ENCODE assay signal across 8 cellular contexts in the genomic region with DNA sequence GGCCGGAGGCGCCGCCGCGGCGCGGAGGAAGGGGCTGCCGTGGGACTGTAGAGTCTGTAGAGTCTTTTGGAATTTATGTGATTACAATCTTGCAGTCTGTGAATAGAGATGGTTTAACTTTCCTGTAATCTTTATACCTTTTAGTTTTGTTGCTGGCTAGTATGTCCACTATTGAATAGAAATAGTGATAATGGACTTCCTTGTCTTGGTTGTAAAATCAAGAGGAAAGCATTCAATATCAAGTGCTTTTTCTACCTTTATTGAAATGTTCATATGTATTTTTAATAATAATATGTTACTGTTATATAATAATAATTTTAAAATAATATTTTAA. TPM values are rescaled to one million over a fixed set of nuclear protein-coding genes. Genes with fewer than 3 reads are reported as not detected.
A peak's percentile ranks its signal among the peaks of the same experiment; 100 is the strongest.
DNase-seq lines count a peak whose midpoint lies in the region; ATAC-seq and TF ChIP-seq lines count a peak whose summit lies in the region.
"Not testable (repeated sequence)": the region's sequence is repeated elsewhere in the genome, so short reads cannot be mapped to it uniquely, and the experiment has no call there.

No MANE protein-coding gene starts in this region.

- CTCF ChIA-PET in CD8-positive, alpha-beta memory T cell (lab: Charles Lee): interaction anchor here (1.3 kb wide), 1 partner anchor 45 kb away, joined by 5 read pairs; no protein-coding TSS in a partner anchor
- CTCF ChIA-PET in activated B cell treated with CpG ODN at 0.5 μM for 24 hours (lab: Charles Lee): not testable (repeated sequence)

- peak overlapping the region; percentile 93 for H3K9ac ChIP-seq in fibroblast of lung (ENCODE audit: insufficient read depth, low read length)
- not testable (repeated sequence) for H3K9ac ChIP-seq in parathyroid adenoma

- H3K27me3 Mint-ChIP-seq in CD8-positive, alpha-beta memory T cell; activated B cell treated with CpG ODN at 0.5 μM for 24 hours: not testable (repeated sequence)

- ATAC-seq in activated B cell treated with CpG ODN at 0.5 μM for 24 hours (ENCODE audit: low read depth): not testable (repeated sequence)

- not testable (repeated sequence) for TF ChIP-seq CTCF in activated B cell treated with CpG ODN at 0.5 μM for 24 hours (IDR thresholded peaks at IDR 0.05); brain microvascular endothelial cell (IDR thresholded peaks at IDR 0.05; ENCODE audit: low read depth, low read length, missing control alignments); fibroblast of lung (conservative IDR thresholded peaks at IDR 0.05 in 1 of 2, IDR thresholded peaks at IDR 0.05 in 1 of 2; ENCODE audit: low read depth in 1 of 2, low read length in 2 of 2); lower leg skin (IDR thresholded peaks at IDR 0.05); parathyroid adenoma (IDR thresholded peaks at IDR 0.05); tibial nerve (IDR thresholded peaks at IDR 0.05)

- TF ChIP-seq POLR2A in lower leg skin (IDR thresholded peaks at IDR 0.05); tibial nerve (IDR thresholded peaks at IDR 0.05): not testable (repeated sequence)

- H3K36me3 Mint-ChIP-seq in CD8-positive, alpha-beta memory T cell; activated B cell treated with CpG ODN at 0.5 μM for 24 hours (ENCODE audit: low read depth): not testable (repeated sequence)

- peak overlapping the region; percentile 75 for H3K4me3 ChIP-seq in CD8-positive, alpha-beta memory T cell (ENCODE audit: low read length)
- H3K4me3 ChIP-seq in brain microvascular endothelial cell (ENCODE audit: low read depth, low read length): peak overlapping the region; percentile 72
- H3K4me3 ChIP-seq in fibroblast of lung (replicated peaks in 1 of 4; ENCODE audit: control extremely low read depth in 1 of 4, insufficient read depth in 1 of 4, low read depth in 3 of 4, low read length in 4 of 4): peak overlapping the region; percentile 58 to 73 (median 66)
- H3K4me3 ChIP-seq in lower leg skin (ENCODE audit: low read depth, poor library complexity, severe bottlenecking): peak overlapping the region; percentile 44
- peak overlapping the region; percentile 80 for H3K4me3 ChIP-seq in parathyroid adenoma (ENCODE audit: low read depth, low read length)
- peak overlapping the region; percentile 47 to 80 (median 62) for H3K4me3 ChIP-seq in tibial nerve

- TF ChIP-seq EP300 in tibial nerve (IDR thresholded peaks at IDR 0.05): not testable (repeated sequence)

- peak overlapping the region in 6 of 8 donors; percentile 7 to 98 (median 92) for H3K27ac Mint-ChIP-seq in CD8-positive, alpha-beta memory T cell
- not testable (repeated sequence) for H3K27ac Mint-ChIP-seq in activated B cell treated with CpG ODN at 0.5 μM for 24 hours

- peak overlapping the region; percentile 76 for H3K4me2 ChIP-seq in fibroblast of lung (ENCODE audit: extremely low read depth, insufficient read depth, low read length)
- H3K4me2 ChIP-seq in parathyroid adenoma (ENCODE audit: low read length): peak overlapping the region; percentile 91

- not testable (repeated sequence) for H3K9me3 ChIP-seq in CD8-positive, alpha-beta memory T cell (ENCODE audit: low read length); KOPT-K1 (ENCODE audit: insufficient read depth, low read length, poor library complexity, severe bottlenecking); fibroblast of lung (ENCODE audit: control insufficient read depth, insufficient read depth, low read depth, low read length); parathyroid adenoma (ENCODE audit: control insufficient read depth, low read length); tibial nerve

- intact Hi-C loops in activated B cell treated with CpG ODN at 0.5 μM for 24 hours (cut with micrococcal nuclease); lower leg skin (cut with DNase I; ENCODE audit: low total_unique reads): not testable (repeated sequence)

- H3K79me2 ChIP-seq in fibroblast of lung (ENCODE audit: control insufficient read depth, insufficient read depth, low read length); parathyroid adenoma: not testable (repeated sequence)

- 0 to 2% methylated on average over 8 of the region's 8 CpGs for WGBS in lower leg skin, 2 donors
- 0% methylated on average over 8 of the region's 8 CpGs for WGBS in tibial nerve, 2 donors

- not testable (repeated sequence) for H3K36me3 ChIP-seq in CD8-positive, alpha-beta memory T cell (ENCODE audit: insufficient read depth, low read length); KOPT-K1 (ENCODE audit: insufficient read depth, low read length); brain microvascular endothelial cell (replicated peaks); fibroblast of lung (ENCODE audit: control insufficient read depth, insufficient read depth, low read length); parathyroid adenoma (ENCODE audit: control insufficient read depth, insufficient read depth, low read length); tibial nerve

- in situ Hi-C loops in brain microvascular endothelial cell (cut with HindIII; ENCODE audit: low pct_ligation_motif_present, low sequenced_read_pairs): not testable (repeated sequence)

- not testable (repeated sequence) for H3K27me3 ChIP-seq in CD8-positive, alpha-beta memory T cell (ENCODE audit: insufficient read depth, low read length, poor library complexity, severe bottlenecking); brain microvascular endothelial cell (replicated peaks); fibroblast of lung (ENCODE audit: control insufficient read depth, insufficient read depth, low read length); parathyroid adenoma (ENCODE audit: control insufficient read depth, insufficient read depth, low read length); tibial nerve

- not testable (repeated sequence) for H4K20me1 ChIP-seq in fibroblast of lung (ENCODE audit: control insufficient read depth, extremely low read depth, insufficient read depth, low read length)

- POLR2A ChIA-PET in CD8-positive, alpha-beta memory T cell (lab: Charles Lee): interaction anchor here (1.0 kb wide), 1 partner anchor 38 kb away, joined by 4 read pairs; a partner anchor contains a TSS
- POLR2A ChIA-PET in activated B cell treated with CpG ODN at 0.5 μM for 24 hours (lab: Charles Lee): interaction anchor here (0.6 kb wide), 1 partner anchor 221 kb away, joined by 3 read pairs; no protein-coding TSS in a partner anchor

- peak overlapping the region; percentile 84 for H2AFZ ChIP-seq in fibroblast of lung (ENCODE audit: low read length)
- peak overlapping the region; percentile 88 for H2AFZ ChIP-seq in parathyroid adenoma

- peaks cover 7 to 14% (median 9%) of the 10 kb centered on the region in 3 donors for H3K4me1 Mint-ChIP-seq in CD8-positive, alpha-beta memory T cell
- not testable (repeated sequence) for H3K4me1 Mint-ChIP-seq in activated B cell treated with CpG ODN at 0.5 μM for 24 hours

- H3K4me3 Mint-ChIP-seq in CD8-positive, alpha-beta memory T cell: peak overlapping the region; percentile 85 to 99 (median 95)
- peak overlapping the region; percentile 92 for H3K4me3 Mint-ChIP-seq in activated B cell treated with CpG ODN at 0.5 μM for 24 hours

- H3K4me1 ChIP-seq in CD8-positive, alpha-beta memory T cell (ENCODE audit: insufficient read depth, low read length); fibroblast of lung (ENCODE audit: control insufficient read depth, extremely low read depth, insufficient read depth, low read length); parathyroid adenoma; tibial nerve: not testable (repeated sequence)

- not testable (repeated sequence) for H3K9me3 Mint-ChIP-seq in CD8-positive, alpha-beta memory T cell; activated B cell treated with CpG ODN at 0.5 μM for 24 hours

- H3K27ac ChIP-seq in CD8-positive, alpha-beta memory T cell (ENCODE audit: low read depth, low read length): peak overlapping the region; percentile 67
- H3K27ac ChIP-seq in KOPT-K1 (ENCODE audit: low read depth, low read length, poor library complexity, severe bottlenecking): peak overlapping the region; percentile 73
- H3K27ac ChIP-seq in brain microvascular endothelial cell: peak overlapping the region; percentile 95
- H3K27ac ChIP-seq in fibroblast of lung (ENCODE audit: insufficient read depth, low read length): peak overlapping the region; percentile 94
- H3K27ac ChIP-seq in parathyroid adenoma: peak overlapping the region; percentile 63
- peak overlapping the region; percentile 80 to 89 (median 85) for H3K27ac ChIP-seq in tibial nerve

- DNase-seq in CD8-positive, alpha-beta memory T cell; activated B cell treated with CpG ODN at 0.5 μM for 24 hours; brain microvascular endothelial cell; fibroblast of lung (ENCODE audit: low read depth in 2 of 2); lower leg skin (ENCODE audit: low spot score in 2 of 2); tibial nerve (ENCODE audit: low spot score in 2 of 2): not testable (repeated sequence)

RNA-seq across cellular contexts. Expression of a gene that starts 12.9 kb away (rescaled TPM):
- total RNA-seq in CD8-positive, alpha-beta memory T cell: under 1 TPM in 1 of 2 experiments, not detected in 1; 0.92 TPM
- polyA plus RNA-seq in CD8-positive, alpha-beta memory T cell: not detected
- total RNA-seq in activated B cell treated with CpG ODN at 0.5 μM for 24 hours (not detected in 2 replicates), fibroblast of lung (under 0.01 and 0.17 TPM in 2 replicates), lower leg skin (1 to 10 TPM; 2.5 to 8.9 (median 5.1) TPM), tibial nerve (not detected)
- 0.82 and 0.85 TPM in 2 replicates for polyA plus RNA-seq in fibroblast of lung
- polyA plus RNA-seq in fibroblast of lung (2012): 0.68 and 0.75 TPM in 2 replicates
- polyA minus RNA-seq in fibroblast of lung (ENCODE audit: low replicate concordance): not detected in 2 replicates

RNA-seq across cellular contexts. Expression of a gene that starts 37.4 kb away (rescaled TPM):
- 10 to 100 TPM; 90.8 to 93.0 TPM for total RNA-seq in CD8-positive, alpha-beta memory T cell
- 19.8 TPM for polyA plus RNA-seq in CD8-positive, alpha-beta memory T cell
- total RNA-seq in activated B cell treated with CpG ODN at 0.5 μM for 24 hours: 59.9 and 60.1 TPM in 2 replicates
- total RNA-seq in fibroblast of lung: 13.4 and 15.2 TPM in 2 replicates
- 24.4 and 34.2 TPM in 2 replicates for polyA plus RNA-seq in fibroblast of lung
- polyA plus RNA-seq in fibroblast of lung (2012): 28.9 and 37.8 TPM in 2 replicates
- polyA minus RNA-seq in fibroblast of lung (ENCODE audit: low replicate concordance): 95.9 and 134 TPM in 2 replicates
- 10 to 100 TPM; 26.2 to 40.2 (median 31.5) TPM for total RNA-seq in lower leg skin
- total RNA-seq in tibial nerve: 10 to 100 TPM; 25.7 to 37.2 (median 27.9) TPM
